15 cellular contexts compared by ENCODE assay signal in genomic region chr13:58619396-58620113, GRCh38.
A peak's percentile ranks its signal among the peaks of the same experiment; 100 is the strongest.
DNase-seq lines count a peak whose midpoint lies in the region; ATAC-seq and TF ChIP-seq lines count a peak whose summit lies in the region.
"Had no signal": no experiment of that assay in that cellular context is flagged by ENCODE, and none has a peak within 500 bp of the region (broad histone marks: within the 10 kb centered on the region; RNA-seq: fewer than 3 reads in every experiment).

No MANE protein-coding gene starts in this region.

- TF ChIP-seq EP300 in tibial nerve (IDR thresholded peaks at IDR 0.05), result no peak

- TF ChIP-seq POLR2A in right lobe of liver (IDR thresholded peaks at IDR 0.05) (no peak), tibial nerve (IDR thresholded peaks at IDR 0.05) (no peak)

- H3K4me1 ChIP-seq in neuron (ENCODE audit: insufficient read depth, low read length) (peaks cover 42% of the 10 kb centered on the region), right lobe of liver (no peaks in the 10 kb centered on the region), tibial nerve (no peaks in the 10 kb centered on the region)
- H3K4me1 ChIP-seq: thyroid gland had no signal

- ATAC-seq in GM21786 (IDR thresholded peaks at IDR 0.05; ENCODE audit: unreplicated experiment), result peak; percentile 88
- ATAC-seq in HG02870 (IDR thresholded peaks at IDR 0.05; ENCODE audit: unreplicated experiment), result no peak
- ATAC-seq in right lobe of liver, result no peak
- ATAC-seq in HG03095 (IDR thresholded peaks at IDR 0.05; ENCODE audit: unreplicated experiment), result no peak
- ATAC-seq: left cardiac atrium had no signal

- peak overlapping the region; percentile 82 for H2AFZ ChIP-seq in neuron (ENCODE audit: low read depth, low read length)

- H3K9me3 ChIP-seq in neuron (ENCODE audit: low read length) (peaks cover 2% of the 10 kb centered on the region), right lobe of liver (no peaks in the 10 kb centered on the region), tibial nerve (no peaks in the 10 kb centered on the region)
- H3K9me3 ChIP-seq: thyroid gland had no signal

- H3K27me3 ChIP-seq in neuron (ENCODE audit: insufficient read depth, low read length) (no peaks in the 10 kb centered on the region), right lobe of liver (no peaks in the 10 kb centered on the region), tibial nerve (no peaks in the 10 kb centered on the region)
- H3K27me3 ChIP-seq: BLaER1 treated with 17β-estradiol and CSF1 and Interleukin-3, amounts not matched to agents 10 nM and 100 nM; thyroid gland had no signal

- TF ChIP-seq CTCF in right lobe of liver (IDR thresholded peaks at IDR 0.05) (no peak), tibial nerve (IDR thresholded peaks at IDR 0.05) (no peak)

- H3K4me3 ChIP-seq in neuron (ENCODE audit: low read length) (peak overlapping the region; percentile 45), right lobe of liver (no peak overlapping the region), tibial nerve (no peak overlapping the region)
- H3K4me3 ChIP-seq: BLaER1 treated with 17β-estradiol and CSF1 and Interleukin-3, amounts not matched to agents 10 nM and 100 nM; SK-N-MC; thyroid gland had no signal

- H3K36me3 ChIP-seq in neuron (ENCODE audit: insufficient read depth, low read length) (no peaks in the 10 kb centered on the region), right lobe of liver (no peaks in the 10 kb centered on the region), tibial nerve (no peaks in the 10 kb centered on the region)
- H3K36me3 ChIP-seq: BLaER1 treated with 17β-estradiol and CSF1 and Interleukin-3, amounts not matched to agents 10 nM and 100 nM; thyroid gland had no signal

- H3K27ac ChIP-seq in right lobe of liver (no peak overlapping the region), tibial nerve (no peak overlapping the region)
- H3K27ac ChIP-seq: BLaER1 treated with 17β-estradiol and CSF1 and Interleukin-3, amounts not matched to agents 10 nM and 100 nM; SK-N-MC; thyroid gland had no signal

- 44% methylated on average over 5 of the region's 5 CpGs for WGBS in right lobe of liver (ENCODE audit: insufficient coverage, low coverage, low lambda C conversion rate, missing lambda C conversion rate)
- WGBS in tibial nerve, 2 donors, result 82 to 84% methylated on average over 5 of the region's 5 CpGs

- DNase-seq in NCI-H1436 (lab: John Stamatoyannopoulos, UW) (peak; percentile 78), SK-N-DZ (ENCODE audit: low spot score) (peak; percentile 99), right lobe of liver (no peak), tibial nerve (ENCODE audit: low spot score in 2 of 2) (no peak)
- DNase-seq: activated CD8-positive, alpha-beta memory T cell treated with anti-CD3 and anti-CD28 coated beads for 24 hours; left cardiac atrium; stimulated activated CD4-positive, alpha-beta T cell treated with anti-CD3 and anti-CD28 coated beads, Interleukin-1b, Interleukin-23, amount 100 ng/mL, for 48 hours; stimulated activated CD8-positive, alpha-beta memory T cell treated with anti-CD3 and anti-CD28 coated beads, Interleukin-4, amount 100 ng/mL, for 48 hours; thyroid gland had no signal

- intact Hi-C loops in right lobe of liver (cut with DNase I), result no loop called here

Comparison
In these comparisons a context has a peak if more than half of its experiments do, and no peak if none do; other contexts are left out.
1. DNase-seq: peak in NCI-H1436 (single experiment) and SK-N-DZ (single experiment); none in right lobe of liver (0 of 3) and tibial nerve (0 of 2).